In genomic region chr5:75523275-75523674, GRCh38 we compare ENCODE assay signal across 23 cellular contexts. TPM values are rescaled to one million over a fixed set of nuclear protein-coding genes. Genes with fewer than 3 reads are reported as not detected.
DNase-seq lines count a peak whose midpoint lies in the region; ATAC-seq and TF ChIP-seq lines count a peak whose summit lies in the region.
"Had no signal": no experiment of that assay in that cellular context is flagged by ENCODE, and none has a peak within 500 bp of the region (broad histone marks: within the 10 kb centered on the region; RNA-seq: fewer than 3 reads in every experiment).

No MANE protein-coding gene starts in this region.

- peaks cover 50% of the 10 kb centered on the region for H3K36me3 Mint-ChIP-seq in activated CD8-positive, alpha-beta T cell treated with anti-CD3 and anti-CD28 coated beads for 36 hours (ENCODE audit: low read depth)
- H3K36me3 Mint-ChIP-seq in activated CD8-positive, alpha-beta T cell treated with anti-CD3 and anti-CD28 coated beads, Interleukin-2, amount 10 ng/mL, durations not matched to agents 7 days and 5 days (ENCODE audit: low read depth): peaks cover 45% of the 10 kb centered on the region
- H3K36me3 Mint-ChIP-seq in IgD-negative memory B cell (peaks cover 16% of the 10 kb centered on the region), progenitor cell of endocrine pancreas (ENCODE audit: insufficient read depth) (peaks cover 21% of the 10 kb centered on the region)

- in situ Hi-C loops in mammary epithelial cell (cut with MboI; ENCODE audit: low sequenced_read_pairs in 2 of 2): no loop called here

- CTCF ChIA-PET in activated CD8-positive, alpha-beta T cell treated with anti-CD3 and anti-CD28 coated beads for 36 hours (lab: Charles Lee): no interaction called here
- CTCF ChIA-PET in activated CD8-positive, alpha-beta T cell treated with anti-CD3 and anti-CD28 coated beads, Interleukin-2, amount 10 ng/mL, durations not matched to agents 7 days and 5 days (lab: Charles Lee): no interaction called here
- CTCF ChIA-PET in mammary epithelial cell (lab: Charles Lee; ENCODE audit: low non-redundant PET): interaction anchor here (0.6 kb wide), 1 partner anchor 154 kb away, joined by 4 read pairs; no protein-coding TSS in a partner anchor

- peak overlapping the region; percentile 79 for H3K27ac Mint-ChIP-seq in activated CD8-positive, alpha-beta T cell treated with anti-CD3 and anti-CD28 coated beads for 36 hours
- no peak overlapping the region for H3K27ac Mint-ChIP-seq in activated CD8-positive, alpha-beta T cell treated with anti-CD3 and anti-CD28 coated beads, Interleukin-2, amount 10 ng/mL, durations not matched to agents 7 days and 5 days
- peak overlapping the region in 2 of 3 donors; percentile 88 to 94 for H3K27ac Mint-ChIP-seq in IgD-negative memory B cell
- peak overlapping the region; percentile 69 for H3K27ac Mint-ChIP-seq in progenitor cell of endocrine pancreas

- peak overlapping the region; percentile 35 for H3K4me2 ChIP-seq in mammary epithelial cell (ENCODE audit: insufficient read depth, low read depth, low read length)
- H3K4me2 ChIP-seq: PC-9 had no signal

- no peak for ATAC-seq in activated CD8-positive, alpha-beta T cell treated with anti-CD3 and anti-CD28 coated beads for 36 hours
- ATAC-seq in activated CD8-positive, alpha-beta T cell treated with anti-CD3 and anti-CD28 coated beads, Interleukin-2, amount 10 ng/mL, durations not matched to agents 7 days and 5 days: no peak
- ATAC-seq in HG02763 (IDR thresholded peaks at IDR 0.05; ENCODE audit: unreplicated experiment): no peak
- ATAC-seq in GM19452 (IDR thresholded peaks at IDR 0.05; ENCODE audit: unreplicated experiment): no peak

- no peak overlapping the region for H3K4me3 Mint-ChIP-seq in activated CD8-positive, alpha-beta T cell treated with anti-CD3 and anti-CD28 coated beads for 36 hours
- H3K4me3 Mint-ChIP-seq in activated CD8-positive, alpha-beta T cell treated with anti-CD3 and anti-CD28 coated beads, Interleukin-2, amount 10 ng/mL, durations not matched to agents 7 days and 5 days: no peak overlapping the region
- H3K4me3 Mint-ChIP-seq in IgD-negative memory B cell (peak overlapping the region in 1 of 4 donors; percentile 57), progenitor cell of endocrine pancreas (ENCODE audit: low read depth) (no peak overlapping the region)
- H3K4me3 Mint-ChIP-seq: H9 had no signal

- H3K79me2 ChIP-seq in mammary epithelial cell (ENCODE audit: insufficient read depth, low read length): peaks cover 83% of the 10 kb centered on the region

- peaks cover 13% of the 10 kb centered on the region for H3K4me1 ChIP-seq in mammary epithelial cell (ENCODE audit: insufficient read depth, low read length)
- H3K4me1 ChIP-seq: SJSA1, thyroid gland had no signal

- no peaks in the 10 kb centered on the region for H4K20me1 ChIP-seq in mammary epithelial cell (ENCODE audit: insufficient read depth, low read length)

- no peak for TF ChIP-seq CTCF in activated CD8-positive, alpha-beta T cell treated with anti-CD3 and anti-CD28 coated beads for 36 hours (IDR thresholded peaks at IDR 0.05)
- TF ChIP-seq CTCF in mammary epithelial cell (conservative IDR thresholded peaks at IDR 0.05 in 1 of 2, IDR thresholded peaks at IDR 0.05 in 1 of 2; ENCODE audit: extremely low read depth in 1 of 2, insufficient read depth in 1 of 2, low read depth in 1 of 2, low read length in 2 of 2) (no peak), progenitor cell of endocrine pancreas (IDR thresholded peaks at IDR 0.05; ENCODE audit: unreplicated experiment) (no peak)

- no peaks in the 10 kb centered on the region for H3K36me3 ChIP-seq in mammary epithelial cell (ENCODE audit: insufficient read depth, low read length)
- H3K36me3 ChIP-seq: brain microvascular endothelial cell, thyroid gland had no signal

- POLR2A ChIA-PET in activated CD8-positive, alpha-beta T cell treated with anti-CD3 and anti-CD28 coated beads for 36 hours (lab: Charles Lee): no interaction called here
- POLR2A ChIA-PET in activated CD8-positive, alpha-beta T cell treated with anti-CD3 and anti-CD28 coated beads, Interleukin-2, amount 10 ng/mL, durations not matched to agents 7 days and 5 days (lab: Charles Lee): no interaction called here

- no peak overlapping the region for H3K27ac ChIP-seq in mammary epithelial cell (ENCODE audit: insufficient read depth, low read depth, low read length)
- H3K27ac ChIP-seq: brain microvascular endothelial cell, C4-2B, PC-9, SJSA1, thyroid gland had no signal

- peaks cover 17% of the 10 kb centered on the region for H3K9me3 Mint-ChIP-seq in activated CD8-positive, alpha-beta T cell treated with anti-CD3 and anti-CD28 coated beads for 36 hours
- peaks cover 30% of the 10 kb centered on the region for H3K9me3 Mint-ChIP-seq in activated CD8-positive, alpha-beta T cell treated with anti-CD3 and anti-CD28 coated beads, Interleukin-2, amount 10 ng/mL, durations not matched to agents 7 days and 5 days (ENCODE audit: insufficient read depth)
- H3K9me3 Mint-ChIP-seq in IgD-negative memory B cell: peaks cover 7 to 29% (median 12%) of the 10 kb centered on the region in 3 donors
- H3K9me3 Mint-ChIP-seq in progenitor cell of endocrine pancreas (ENCODE audit: low read depth): peaks cover 24% of the 10 kb centered on the region

- no peak overlapping the region for H2AFZ ChIP-seq in mammary epithelial cell (ENCODE audit: low read depth, low read length)
- H2AFZ ChIP-seq: PC-9 had no signal

- peaks cover 2% of the 10 kb centered on the region for H3K9me3 ChIP-seq in mammary epithelial cell (replicated peaks; ENCODE audit: insufficient read depth, low read length)
- H3K9me3 ChIP-seq: SJSA1, thyroid gland had no signal

- no peaks in the 10 kb centered on the region for H3K27me3 Mint-ChIP-seq in activated CD8-positive, alpha-beta T cell treated with anti-CD3 and anti-CD28 coated beads for 36 hours
- no peaks in the 10 kb centered on the region for H3K27me3 Mint-ChIP-seq in activated CD8-positive, alpha-beta T cell treated with anti-CD3 and anti-CD28 coated beads, Interleukin-2, amount 10 ng/mL, durations not matched to agents 7 days and 5 days (ENCODE audit: low read depth)
- no peaks in the 10 kb centered on the region for H3K27me3 Mint-ChIP-seq in IgD-negative memory B cell
- no peaks in the 10 kb centered on the region for H3K27me3 Mint-ChIP-seq in progenitor cell of endocrine pancreas

- dilution Hi-C loops in mammary epithelial cell (cut with HindIII; ENCODE audit: low sequenced_read_pairs): no loop called here

- H3K9ac ChIP-seq in mammary epithelial cell (ENCODE audit: insufficient read depth, low read length): no peak overlapping the region

- 100% methylated on average over 1 of the region's 1 CpG for WGBS in mammary epithelial cell (ENCODE audit: low coverage, missing lambda C conversion rate)

- no TSS peak for BruUV-seq in mammary epithelial cell (replicated peaks; lab: Mats Ljungman, UMichigan)

- no peak for DNase-seq in activated CD8-positive, alpha-beta T cell treated with anti-CD3 and anti-CD28 coated beads for 36 hours
- DNase-seq in activated CD8-positive, alpha-beta T cell treated with anti-CD3 and anti-CD28 coated beads, Interleukin-2, amount 10 ng/mL, durations not matched to agents 7 days and 5 days: no peak
- DNase-seq in mammary epithelial cell: peak; percentile 45
- DNase-seq in progenitor cell of endocrine pancreas (ENCODE audit: low spot score, unreplicated experiment): no peak
- DNase-seq in T-helper 2 cell: no peak
- DNase-seq: activated CD4-positive, CD25-positive, alpha-beta regulatory T cell treated with anti-CD3 and anti-CD28 coated beads, Interleukin-2, amount 50 U/mL, for 72 hours; brain microvascular endothelial cell; cortex of kidney; DMS153; foreskin fibroblast; H9; midbrain; NCI-H2171; NCI-H774; spleen; T1000; thyroid gland had no signal

- intact Hi-C loops in activated CD8-positive, alpha-beta T cell treated with anti-CD3 and anti-CD28 coated beads for 36 hours (cut with micrococcal nuclease): no loop called here
- intact Hi-C loops in mammary epithelial cell (cut with micrococcal nuclease): no loop called here

- H3K4me1 Mint-ChIP-seq in activated CD8-positive, alpha-beta T cell treated with anti-CD3 and anti-CD28 coated beads for 36 hours (ENCODE audit: low read depth): peaks cover 60% of the 10 kb centered on the region
- H3K4me1 Mint-ChIP-seq in activated CD8-positive, alpha-beta T cell treated with anti-CD3 and anti-CD28 coated beads, Interleukin-2, amount 10 ng/mL, durations not matched to agents 7 days and 5 days (ENCODE audit: low read depth): peaks cover 38% of the 10 kb centered on the region
- H3K4me1 Mint-ChIP-seq in IgD-negative memory B cell (peaks cover 29 to 49% (median 36%) of the 10 kb centered on the region in 3 donors), progenitor cell of endocrine pancreas (ENCODE audit: low read depth) (peaks cover 5% of the 10 kb centered on the region)
- H3K4me1 Mint-ChIP-seq: H9 had no signal

- no peaks in the 10 kb centered on the region for H3K27me3 ChIP-seq in mammary epithelial cell (ENCODE audit: insufficient read depth, low read length)
- H3K27me3 ChIP-seq: brain microvascular endothelial cell, SJSA1, spleen, thyroid gland had no signal

- no peak overlapping the region for H3K4me3 ChIP-seq in mammary epithelial cell (replicated peaks in 1 of 3; ENCODE audit: insufficient read depth in 1 of 3, low read depth in 2 of 3, low read length in 3 of 3)
- H3K4me3 ChIP-seq: PC-9, SJSA1, spleen, thyroid gland had no signal

RNA-seq across cellular contexts. Expression of gene POLK, which starts 11.6 kb away (rescaled TPM):
- 10 to 100 TPM; 29.5 to 30.6 TPM for total RNA-seq in activated CD8-positive, alpha-beta T cell treated with anti-CD3 and anti-CD28 coated beads for 36 hours
- 10 to 100 TPM; 29.8 to 30.7 TPM for total RNA-seq in activated CD8-positive, alpha-beta T cell treated with anti-CD3 and anti-CD28 coated beads, Interleukin-2, amount 10 ng/mL, durations not matched to agents 7 days and 5 days
- polyA plus RNA-seq in IgD-negative memory B cell: 29.9 TPM
- total RNA-seq in mammary epithelial cell: 10 to 100 TPM; 26.4 to 32.8 TPM
- polyA plus RNA-seq in mammary epithelial cell: 7.8 TPM
- polyA minus RNA-seq in mammary epithelial cell: 78.7 TPM
- total RNA-seq in progenitor cell of endocrine pancreas: 20.2 TPM in 2 replicates

RNA-seq across cellular contexts. Expression of gene CERT1, which starts 11.8 kb away (rescaled TPM):
- total RNA-seq in activated CD8-positive, alpha-beta T cell treated with anti-CD3 and anti-CD28 coated beads for 36 hours: 10 to 100 TPM; 23.9 to 24.6 TPM
- 10 to 100 TPM; 31.2 to 36.0 TPM for total RNA-seq in activated CD8-positive, alpha-beta T cell treated with anti-CD3 and anti-CD28 coated beads, Interleukin-2, amount 10 ng/mL, durations not matched to agents 7 days and 5 days
- polyA plus RNA-seq in IgD-negative memory B cell (17.7 TPM), mammary epithelial cell (6.9 TPM)
- total RNA-seq in mammary epithelial cell (10 to 100 TPM; 25.7 to 27.5 TPM), progenitor cell of endocrine pancreas (49.3 and 50.8 TPM in 2 replicates)
- polyA minus RNA-seq in mammary epithelial cell: 27.3 TPM
